8 cellular contexts compared by ENCODE assay signal in the genomic region with DNA sequence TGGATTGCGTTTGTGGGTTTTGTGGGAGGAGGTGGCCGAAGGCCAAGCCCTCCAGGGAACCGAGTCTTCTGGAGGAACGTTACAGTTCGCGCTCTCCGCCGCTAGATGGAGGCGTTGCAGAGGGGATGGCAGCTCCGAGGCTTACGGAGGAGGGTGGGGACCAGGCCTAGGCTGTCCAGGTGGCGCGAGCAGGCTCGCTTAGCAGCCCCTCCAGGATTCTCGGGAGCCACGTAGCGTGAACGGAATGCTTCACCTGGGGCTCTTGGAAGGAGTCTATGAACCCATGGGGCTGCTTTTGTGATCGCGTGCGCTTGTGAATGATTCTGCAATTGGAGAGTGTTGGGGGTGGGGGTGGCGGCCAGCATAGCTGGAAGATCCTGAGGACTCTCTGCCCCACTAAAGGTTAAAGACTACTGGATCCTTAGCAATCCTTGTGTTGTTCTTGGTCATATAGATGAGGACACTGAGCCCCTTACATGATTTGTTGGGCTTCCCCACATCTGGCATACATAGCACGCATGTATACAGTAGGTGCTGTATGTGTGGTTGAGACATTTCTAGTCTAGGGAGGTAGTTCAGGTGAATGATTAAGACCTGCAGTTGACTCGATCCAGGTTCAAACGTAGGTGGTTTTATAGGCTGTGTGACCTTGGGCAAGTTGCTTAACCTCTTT. TPM values are rescaled to one million over a fixed set of nuclear protein-coding genes. Genes with fewer than 3 reads are reported as not detected.
DNase-seq lines count a peak whose midpoint lies in the region; ATAC-seq, FAIRE-seq and TF ChIP-seq lines count a peak whose summit lies in the region.

No MANE protein-coding gene starts in this region.

- H2AFZ ChIP-seq in HepG2 (ENCODE audit: low read length) = no peak overlapping the region

- TF ChIP-seq EP300 in HepG2 (IDR thresholded peaks at IDR 0.05; ENCODE audit: low read depth in 2 of 2, low read length in 2 of 2) = no peak
- no peak for TF ChIP-seq EP300 in HepG2 (CRISPR knock-in tag; IDR thresholded peaks at IDR 0.05; ENCODE audit: borderline replicate concordance)

- CTCF ChIA-PET in HepG2 (lab: Yijun Ruan, JAX; ENCODE audit: low intra/inter-chr PET ratio, low total read pairs) = interaction anchor here (0.6 to 1.4 kb wide), 3 partner anchors 18 to 1215 kb away, joined by 3 to 9 read pairs (median 3); no protein-coding TSS in a partner anchor

- H3K27ac ChIP-seq in HepG2 (ENCODE audit: extremely low read length, insufficient read depth, low read length) = no peak overlapping the region

- peak; percentile 91 for TF ChIP-seq RAD21 in HepG2 (CRISPR knock-in tag; IDR thresholded peaks at IDR 0.05)

- in situ Hi-C loops in HepG2 (cut with HindIII; ENCODE audit: extremely low pct_ligation_motif_present, low pct_unique_long_range_greater_than_20kb) = loop anchor here (5.0 kb wide), 1 partner anchor 411 kb away; the partner anchor contains the start of gene CFAP20DC

- no peaks in the 10 kb centered on the region for H3K4me1 ChIP-seq in HepG2 (ENCODE audit: insufficient read depth, low read length)

- peak; percentile 77 for FAIRE-seq in HepG2 (lab: Jason Lieb, UNC)

- H3K4me3 ChIP-seq in choroid plexus epithelial cell (ENCODE audit: low read depth, low read length) = no peak overlapping the region
- H3K4me3 ChIP-seq in HepG2 (replicated peaks in 1 of 3; ENCODE audit: insufficient read depth in 1 of 3, low read depth in 2 of 3, low read length in 3 of 3) = no peak overlapping the region

- intact Hi-C loops in HepG2 (cut with micrococcal nuclease; ENCODE audit: unreplicated experiment) = loop anchor here (1.0 kb wide), 1 partner anchor 18 kb away; no protein-coding TSS in a partner anchor

- peak; percentile 96 for TF ChIP-seq CTCF in choroid plexus epithelial cell (conservative IDR thresholded peaks at IDR 0.05; ENCODE audit: low read depth, low read length)
- peak; percentile 97 for TF ChIP-seq CTCF in HepG2 (CRISPR knock-in tag; IDR thresholded peaks at IDR 0.05)

- H3K9ac ChIP-seq in HepG2 (ENCODE audit: insufficient read depth, low read depth, low read length) = no peak overlapping the region

- no peaks in the 10 kb centered on the region for H3K9me3 ChIP-seq in HepG2 (ENCODE audit: low read length)

- POLR2A ChIA-PET in HepG2 (lab: Yijun Ruan, JAX) = no interaction called here

- peak; percentile 67 for ATAC-seq in HG02840 (IDR thresholded peaks at IDR 0.05; ENCODE audit: low FRiP score, unreplicated experiment)
- peak; percentile 95 for ATAC-seq in HepG2

- no peak overlapping the region for H3K4me2 ChIP-seq in HepG2 (ENCODE audit: low read depth, low read length)

- peaks cover 4 to 27% of the 10 kb centered on the region in 2 experiments; a peak in 3 of 5 replicates for H3K27me3 ChIP-seq in HepG2 (ENCODE audit: control insufficient read depth in 1 of 2, insufficient read depth in 2 of 2, low read length in 2 of 2)

- no peaks in the 10 kb centered on the region for H3K36me3 ChIP-seq in HepG2 (replicated peaks in 1 of 2; ENCODE audit: control insufficient read depth in 1 of 2, insufficient read depth in 2 of 2, low read length in 2 of 2)

- BruUV-seq in HepG2 (replicated peaks; lab: Mats Ljungman, UMichigan) = no TSS peak

- no peaks in the 10 kb centered on the region for H3K79me2 ChIP-seq in HepG2 (ENCODE audit: insufficient read depth, low read length)

- TF ChIP-seq POLR2A in HepG2 (IDR thresholded peaks at IDR 0.05; ENCODE audit: insufficient read depth in 1 of 2, low read depth in 2 of 2, low read length in 2 of 2) = no peak

- WGBS in HepG2 (ENCODE audit: low lambda C conversion rate) = 32% methylated on average over 10 of the region's 25 CpGs

- no peaks in the 10 kb centered on the region for H4K20me1 ChIP-seq in HepG2 (ENCODE audit: insufficient read depth, low read length)

- peak; percentile 34 for DNase-seq in activated gamma-delta T cell treated with Interleukin-2 at 50 U/mL for 16 hours
- DNase-seq in activated gamma-delta T cell (lab: John Stamatoyannopoulos, UW) = no peak
- DNase-seq in NCI-H2171 treated with DMSO at 0.1 percent for 48 hours (lab: John Stamatoyannopoulos, UW) = peak; percentile 80
- DNase-seq in activated CD4-positive, CD25-positive, alpha-beta regulatory T cell treated with anti-CD3 and anti-CD28 coated beads, Interleukin-2, amount 50 U/mL, for 72 hours = peak; percentile 56
- peak; percentile 82 for DNase-seq in choroid plexus epithelial cell (ENCODE audit: low read depth)
- peak; percentile 56 for DNase-seq in HepG2 (ENCODE audit: low spot score)
- peak; percentile 37 to 51 (median 42) for DNase-seq in stimulated activated CD4-positive, alpha-beta T cell treated with anti-CD3 and anti-CD28 coated beads, TNF-alpha, amount 100 ng/mL, for 48 hours (ENCODE audit: low read depth in 3 of 3)

TF ChIP-seq in HepG2, 621 proteins besides CTCF, POLR2A, EP300 and RAD21 (continues in another document):
- TF ChIP-seq, protein P1, sequence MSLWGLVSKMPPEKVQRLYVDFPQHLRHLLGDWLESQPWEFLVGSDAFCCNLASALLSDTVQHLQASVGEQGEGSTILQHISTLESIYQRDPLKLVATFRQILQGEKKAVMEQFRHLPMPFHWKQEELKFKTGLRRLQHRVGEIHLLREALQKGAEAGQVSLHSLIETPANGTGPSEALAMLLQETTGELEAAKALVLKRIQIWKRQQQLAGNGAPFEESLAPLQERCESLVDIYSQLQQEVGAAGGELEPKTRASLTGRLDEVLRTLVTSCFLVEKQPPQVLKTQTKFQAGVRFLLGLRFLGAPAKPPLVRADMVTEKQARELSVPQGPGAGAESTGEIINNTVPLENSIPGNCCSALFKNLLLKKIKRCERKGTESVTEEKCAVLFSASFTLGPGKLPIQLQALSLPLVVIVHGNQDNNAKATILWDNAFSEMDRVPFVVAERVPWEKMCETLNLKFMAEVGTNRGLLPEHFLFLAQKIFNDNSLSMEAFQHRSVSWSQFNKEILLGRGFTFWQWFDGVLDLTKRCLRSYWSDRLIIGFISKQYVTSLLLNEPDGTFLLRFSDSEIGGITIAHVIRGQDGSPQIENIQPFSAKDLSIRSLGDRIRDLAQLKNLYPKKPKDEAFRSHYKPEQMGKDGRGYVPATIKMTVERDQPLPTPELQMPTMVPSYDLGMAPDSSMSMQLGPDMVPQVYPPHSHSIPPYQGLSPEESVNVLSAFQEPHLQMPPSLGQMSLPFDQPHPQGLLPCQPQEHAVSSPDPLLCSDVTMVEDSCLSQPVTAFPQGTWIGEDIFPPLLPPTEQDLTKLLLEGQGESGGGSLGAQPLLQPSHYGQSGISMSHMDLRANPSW (CRISPR knock-in tag; IDR thresholded peaks at IDR 0.05; ENCODE audit: borderline replicate concordance) = no peak
- TF ChIP-seq ZNF629 (CRISPR knock-in tag; conservative IDR thresholded peaks at IDR 0.05) (no peak), ZNF354B (CRISPR knock-in tag; IDR thresholded peaks at IDR 0.05) (no peak), BORCS8-MEF2B (CRISPR knock-in tag; IDR thresholded peaks at IDR 0.05) (no peak), ZNF501 (CRISPR knock-in tag; IDR thresholded peaks at IDR 0.05) (0 out of 2 replicates have a peak, but pooled peaks have one; percentile 47), SCMH1 (CRISPR knock-in tag; IDR thresholded peaks at IDR 0.05; ENCODE audit: borderline replicate concordance) (no peak), ZNF512 (CRISPR knock-in tag; IDR thresholded peaks at IDR 0.05) (no peak), THAP11 (CRISPR knock-in tag; IDR thresholded peaks at IDR 0.05) (no peak), ZNF383 (CRISPR knock-in tag; IDR thresholded peaks at IDR 0.05; ENCODE audit: borderline replicate concordance) (no peak), ZNF75D (CRISPR knock-in tag; IDR thresholded peaks at IDR 0.05; ENCODE audit: borderline replicate concordance) (no peak), GABPB1 (CRISPR knock-in tag; IDR thresholded peaks at IDR 0.05) (peak; percentile 23; the same call in 1 of the 2 replicates), REPIN1 (CRISPR knock-in tag; IDR thresholded peaks at IDR 0.05; ENCODE audit: borderline replicate concordance, low read depth) (0 out of 2 replicates have a peak, but pooled peaks have one; percentile 25), ZNF552 (CRISPR knock-in tag; IDR thresholded peaks at IDR 0.05; ENCODE audit: borderline replicate concordance) (no peak)

RNA-seq across cellular contexts. Expression of gene FAM3D, which starts 25.7 kb away (rescaled TPM):
- not detected in 2 replicates for total RNA-seq in HepG2 (2016; rRNA removed; fragmentation: Illumina TruSeq; extraction: Trizol)
- not detected in 2 replicates for total RNA-seq in HepG2 (2016; cell fraction: cytosol; rRNA removed; fragmentation: Illumina TruSeq; extraction: Trizol; ENCODE audit: low read depth)
- total RNA-seq in HepG2 (2016; cell fraction: insoluble cytoplasmic fraction; rRNA removed; fragmentation: Illumina TruSeq; extraction: Trizol) = not detected in 2 replicates
- total RNA-seq in HepG2 (2016; cell fraction: membrane; rRNA removed; fragmentation: Illumina TruSeq; extraction: Trizol) = not detected in 2 replicates
- total RNA-seq in HepG2 (2016; cell fraction: nucleus; rRNA removed; fragmentation: Illumina TruSeq; extraction: Trizol) = not detected in 2 replicates
- not detected in 2 replicates for polyA plus RNA-seq in HepG2 (2011; rRNA removed)
- not detected in 2 replicates for polyA plus RNA-seq in HepG2 (2011; cell fraction: cytosol; rRNA removed)
- polyA plus RNA-seq in HepG2 (2011; cell fraction: nucleus; rRNA removed) = not detected in 2 replicates
- polyA plus RNA-seq in HepG2 (2012) = not detected in 2 replicates
- not detected in 2 replicates for polyA plus RNA-seq in HepG2 (2016; cell fraction: cytosol; fragmentation: Illumina TruSeq; extraction: Trizol; ENCODE audit: low read depth)
- not detected in 2 replicates for polyA plus RNA-seq in HepG2 (2016; cell fraction: insoluble cytoplasmic fraction; fragmentation: Illumina TruSeq; extraction: Trizol; ENCODE audit: low read depth)
- not detected in 2 replicates for polyA plus RNA-seq in HepG2 (2016; cell fraction: membrane; fragmentation: Illumina TruSeq; extraction: Trizol; ENCODE audit: low read depth)
- polyA plus RNA-seq in HepG2 (2016; cell fraction: nucleus; fragmentation: Illumina TruSeq; extraction: Trizol; ENCODE audit: insufficient read depth, low read depth) = not detected in 2 replicates
- not detected in 2 replicates for polyA minus RNA-seq in HepG2 (2011; rRNA and poly(A)+ RNA removed; ENCODE audit: low replicate concordance)
- not detected in 2 replicates for polyA minus RNA-seq in HepG2 (2011; cell fraction: cytosol; rRNA and poly(A)+ RNA removed)
- polyA minus RNA-seq in HepG2 (2011; cell fraction: nucleus; rRNA and poly(A)+ RNA removed) = not detected in 2 replicates
